ENCODE assay signal across 17 cellular contexts in genomic region chr1:109338091-109338490, GRCh38. TPM values are rescaled to one million over a fixed set of nuclear protein-coding genes. Genes with fewer than 3 reads are reported as not detected.
DNase-seq lines count a peak whose midpoint lies in the region; ATAC-seq and TF ChIP-seq lines count a peak whose summit lies in the region.
"Had no signal": no experiment of that assay in that cellular context is flagged by ENCODE, and none has a peak within 500 bp of the region (broad histone marks: within the 10 kb centered on the region; RNA-seq: fewer than 3 reads in every experiment).

No MANE protein-coding gene starts in this region.

- no peak overlapping the region for H2AFZ ChIP-seq in neural progenitor cell (replicated peaks)

- no peaks in the 10 kb centered on the region for H3K4me1 Mint-ChIP-seq in neural progenitor cell
- H3K4me1 Mint-ChIP-seq: CD4-positive, alpha-beta memory T cell had no signal

- ATAC-seq in GM19463 (IDR thresholded peaks at IDR 0.05; ENCODE audit: unreplicated experiment), result no peak
- ATAC-seq: GM12878 had no signal

- H3K36me3 ChIP-seq in neural progenitor cell (peaks cover 16% of the 10 kb centered on the region), skeletal muscle tissue (ENCODE audit: control insufficient read depth in 3 of 3, insufficient read depth in 3 of 3, low read length in 3 of 3) (peaks cover 51 to 63% (median 63%) of the 10 kb centered on the region in 3 donors)

- H3K27ac ChIP-seq in neural progenitor cell (no peak overlapping the region), skeletal muscle tissue (ENCODE audit: low read depth, low read length) (peak overlapping the region; percentile 55)

- peaks cover 43% of the 10 kb centered on the region for H3K36me3 Mint-ChIP-seq in neural progenitor cell
- H3K36me3 Mint-ChIP-seq: CD4-positive, alpha-beta memory T cell had no signal

- H3K27me3 ChIP-seq in neural progenitor cell (no peaks in the 10 kb centered on the region), skeletal muscle tissue (ENCODE audit: control insufficient read depth in 3 of 3, insufficient read depth in 3 of 3, low read length in 3 of 3) (no peaks in the 10 kb centered on the region)

- no peak overlapping the region for H3K4me3 Mint-ChIP-seq in neural progenitor cell
- H3K4me3 Mint-ChIP-seq: CD4-positive, alpha-beta memory T cell; HFFc6 had no signal

- peaks cover 5% of the 10 kb centered on the region for H3K9me3 Mint-ChIP-seq in neural progenitor cell

- H4K20me1 ChIP-seq in neural progenitor cell (ENCODE audit: low read depth), result no peaks in the 10 kb centered on the region

- no peaks in the 10 kb centered on the region for H3K79me2 ChIP-seq in neural progenitor cell (ENCODE audit: low read depth)

- H3K4me3 ChIP-seq in neural progenitor cell, result no peak overlapping the region
- no peak overlapping the region for H3K4me3 ChIP-seq in skeletal muscle tissue (ENCODE audit: low read length in 3 of 3)
- H3K4me3 ChIP-seq: GM12878, HAP-1 had no signal

- TF ChIP-seq CTCF in neural progenitor cell (IDR thresholded peaks at IDR 0.05), result no peak

- peak; percentile 62 for DNase-seq in cerebellum (ENCODE audit: low spot score)
- no peak for DNase-seq in neural progenitor cell (ENCODE audit: low spot score)
- no peak for DNase-seq in iPS-NIHi7 (ENCODE audit: extremely low spot score)
- DNase-seq in activated CD4-positive, CD25-positive, alpha-beta regulatory T cell (lab: John Stamatoyannopoulos, UW), result no peak
- DNase-seq: Caco-2; CD4-positive, alpha-beta memory T cell; DMS153; DND-41; GDM1; GOT3; HFFc6 had no signal

- no peaks in the 10 kb centered on the region for H3K4me1 ChIP-seq in neural progenitor cell
- peaks cover 0 to 6% (median 5%) of the 10 kb centered on the region in 3 donors for H3K4me1 ChIP-seq in skeletal muscle tissue (ENCODE audit: control insufficient read depth in 3 of 3, insufficient read depth in 3 of 3, low read length in 3 of 3)
- H3K4me1 ChIP-seq: Caco-2, HAP-1 had no signal

- H3F3A ChIP-seq in neural progenitor cell (ENCODE audit: low read depth), result no peaks in the 10 kb centered on the region

- H3K4me2 ChIP-seq in neural progenitor cell, result no peak overlapping the region

- H3K27ac Mint-ChIP-seq in neural progenitor cell, result peak overlapping the region; percentile 15
- H3K27ac Mint-ChIP-seq: CD4-positive, alpha-beta memory T cell; HFFc6 had no signal

- H3K9ac ChIP-seq in neural progenitor cell, result no peak overlapping the region
- no peak overlapping the region for H3K9ac ChIP-seq in skeletal muscle tissue (ENCODE audit: low read depth in 1 of 3, low read length in 3 of 3)

- H3K27me3 Mint-ChIP-seq in neural progenitor cell (ENCODE audit: insufficient read depth, low read depth), result no peaks in the 10 kb centered on the region

- H3K9me3 ChIP-seq in neural progenitor cell (ENCODE audit: low read depth) (no peaks in the 10 kb centered on the region), skeletal muscle tissue (ENCODE audit: control insufficient read depth in 3 of 3, low read length in 3 of 3) (no peaks in the 10 kb centered on the region)
- H3K9me3 ChIP-seq: Caco-2, HAP-1 had no signal

RNA-seq across cellular contexts. Expression of gene MYBPHL, which starts 31.3 kb away (rescaled TPM):
- total RNA-seq in cerebellum (0.27 TPM), neural progenitor cell (ENCODE audit: low replicate concordance) (not detected in 2 replicates), skeletal muscle tissue (under 0.01 TPM)
- total RNA-seq: A172; A673; Caco-2; CD4-positive, alpha-beta memory T cell; GM12878; HFFc6 had no signal

RNA-seq across cellular contexts. Expression of gene PSRC1, which starts 55.1 kb away (rescaled TPM):
- 7.2 TPM for total RNA-seq in cerebellum
- 78.1 and 134 TPM in 2 replicates for total RNA-seq in neural progenitor cell (ENCODE audit: low replicate concordance)
- 1.6 TPM for total RNA-seq in skeletal muscle tissue

RNA-seq across cellular contexts. Expression of gene SORT1, which starts 59.6 kb away (rescaled TPM):
- 64.7 TPM for total RNA-seq in cerebellum
- total RNA-seq in neural progenitor cell (ENCODE audit: low replicate concordance), result 33.3 and 38.9 TPM in 2 replicates
- 22.4 TPM for total RNA-seq in skeletal muscle tissue
